Comparison of ENCODE assay signal across 5 cellular contexts in genomic region chr2:8399731-8400130, GRCh38.
"Had no signal": no experiment of that assay in that cellular context is flagged by ENCODE, and none has a peak within 500 bp of the region (broad histone marks: within the 10 kb centered on the region; RNA-seq: fewer than 3 reads in every experiment).

No MANE protein-coding gene starts in this region.

- DNase-seq: IMR-90, KBM-7, KG1 had no signal

- ATAC-seq: HepG2, K562 had no signal
